Comparison of ENCODE assay signal across 8 cellular contexts in the genomic region with DNA sequence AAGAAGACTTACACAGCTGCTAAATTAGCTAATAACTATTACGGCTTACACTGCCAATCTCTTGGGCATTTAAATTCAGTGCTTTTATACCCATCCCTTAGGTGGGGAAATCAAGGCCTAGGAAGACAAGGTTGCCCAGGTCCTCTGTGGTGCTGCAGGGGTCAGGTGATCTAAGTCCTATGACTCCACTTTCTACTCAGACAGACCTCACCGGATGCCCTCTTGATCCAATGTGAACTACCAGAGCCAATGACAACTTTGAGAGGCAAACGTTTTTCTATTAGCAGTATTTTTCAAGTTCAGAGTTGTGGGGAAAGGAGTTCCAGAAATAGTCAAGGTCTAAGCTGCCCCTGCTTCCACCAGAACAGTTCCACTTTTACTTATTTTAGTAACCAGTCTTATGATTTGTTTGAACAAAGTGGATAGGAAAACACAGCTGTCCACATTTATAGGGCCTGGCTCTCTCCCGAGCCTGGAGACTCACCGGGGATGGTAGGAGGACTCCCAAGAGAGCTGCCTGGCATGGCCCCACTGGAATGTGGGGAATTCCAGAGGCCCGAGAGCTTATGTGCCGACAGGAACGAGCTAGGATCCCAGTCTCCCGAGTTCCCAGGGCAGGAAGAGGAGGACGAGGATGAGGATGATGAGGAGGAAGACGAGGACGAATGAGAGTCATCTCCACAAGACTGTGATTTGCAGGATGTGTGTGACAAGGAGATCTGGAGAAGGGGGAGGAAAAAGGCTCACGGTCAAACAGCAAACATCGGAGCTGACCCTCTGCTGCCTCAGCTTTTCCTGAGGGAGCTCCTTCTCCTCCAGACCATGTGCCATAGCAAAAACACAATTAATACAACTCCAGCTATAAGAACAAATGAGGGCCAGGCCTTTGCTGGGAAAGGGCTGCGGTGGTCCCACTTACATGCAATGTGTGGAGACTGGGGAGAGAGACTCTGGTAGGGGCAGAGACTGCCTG. TPM values are rescaled to one million over a fixed set of nuclear protein-coding genes. Genes with fewer than 3 reads are reported as not detected.
DNase-seq lines count a peak whose midpoint lies in the region; ATAC-seq and TF ChIP-seq lines count a peak whose summit lies in the region.

No MANE protein-coding gene starts in this region.

- H3K79me2 ChIP-seq in GM23338 (replicated peaks; ENCODE audit: insufficient read depth) = peaks cover 27% of the 10 kb centered on the region

- no peaks in the 10 kb centered on the region for H3K27me3 ChIP-seq in GM23338 (ENCODE audit: insufficient read depth)
- no peaks in the 10 kb centered on the region for H3K27me3 ChIP-seq in right cardiac atrium (ENCODE audit: control insufficient read depth, insufficient read depth)
- H3K27me3 ChIP-seq in stomach smooth muscle (ENCODE audit: control insufficient read depth in 1 of 2, insufficient read depth in 2 of 2, low read length in 2 of 2) = no peaks in the 10 kb centered on the region

- no peaks in the 10 kb centered on the region for H3K9me3 Mint-ChIP-seq in GM23338

- H3K27me3 Mint-ChIP-seq in GM23338 (ENCODE audit: insufficient read depth, low read depth, poor library complexity) = peaks cover 2% of the 10 kb centered on the region

- H3K4me1 ChIP-seq in GM23338 (ENCODE audit: insufficient read depth) (no peaks in the 10 kb centered on the region), right cardiac atrium (ENCODE audit: control insufficient read depth, insufficient read depth, low read length) (peaks cover 26% of the 10 kb centered on the region), stomach smooth muscle (ENCODE audit: control insufficient read depth, insufficient read depth, low read length) (peaks cover 45% of the 10 kb centered on the region)

- H3K9me2 ChIP-seq in GM23338 (ENCODE audit: insufficient read depth) = no peaks in the 10 kb centered on the region

- no peak overlapping the region for H3K4me3 Mint-ChIP-seq in GM23338

- 0 out of 2 replicates have a peak, but pooled peaks cover 14% of the 10 kb centered on the region for H3F3A ChIP-seq in GM23338 (replicated peaks; ENCODE audit: low read depth)

- H3K27ac ChIP-seq in GM23338 (ENCODE audit: low read depth) (0 out of 2 replicates have a peak overlapping the region, but pooled peaks have one; percentile 72), right cardiac atrium (ENCODE audit: low read length) (peak overlapping the region; percentile 63), stomach smooth muscle (ENCODE audit: low read length) (peak overlapping the region; percentile 75)

- peaks cover 45% of the 10 kb centered on the region for H4K20me1 ChIP-seq in GM23338 (replicated peaks; ENCODE audit: insufficient read depth)

- H3K9me3 ChIP-seq in right cardiac atrium (ENCODE audit: control insufficient read depth, low read length) (no peaks in the 10 kb centered on the region), stomach smooth muscle (ENCODE audit: control insufficient read depth in 2 of 2, low read length in 2 of 2) (no peaks in the 10 kb centered on the region)

- in situ Hi-C loops in astrocyte of the spinal cord (cut with HindIII; ENCODE audit: low sequenced_read_pairs) = no loop called here

- peak overlapping the region; percentile 29 to 51 for H3K9ac ChIP-seq in stomach smooth muscle (ENCODE audit: low read length in 2 of 2)

- H3K27ac Mint-ChIP-seq in GM23338 = peak overlapping the region; percentile 34; the same call in 1 of the 2 replicates

- peaks cover 41% of the 10 kb centered on the region for H3K36me3 Mint-ChIP-seq in GM23338 (ENCODE audit: low read depth)

- intact Hi-C loops in right cardiac atrium (cut with DNase I) = no loop called here

- TF ChIP-seq CTCF in GM23338 (conservative IDR thresholded peaks at IDR 0.05; ENCODE audit: low read depth in 2 of 2) = no peak
- no peak for TF ChIP-seq CTCF in astrocyte of the spinal cord (IDR thresholded peaks at IDR 0.05; ENCODE audit: low read depth, low read length)

- ATAC-seq in GM23338 (peak; percentile 80), right cardiac atrium (peak; percentile 48 to 77), GM21619 (IDR thresholded peaks at IDR 0.05; ENCODE audit: unreplicated experiment) (no peak)

- H2AFZ ChIP-seq in GM23338 = no peak overlapping the region

- H3K36me3 ChIP-seq in GM23338 (ENCODE audit: insufficient read depth) (peaks cover 7% of the 10 kb centered on the region), stomach smooth muscle (ENCODE audit: control insufficient read depth in 2 of 2, insufficient read depth in 2 of 2, low read length in 2 of 2) (peaks cover 12 to 26% of the 10 kb centered on the region in 2 donors)

- 24% methylated on average over 15 of the region's 15 CpGs for WGBS in right cardiac atrium

- H3K4me1 Mint-ChIP-seq in GM23338 = peaks cover 3% of the 10 kb centered on the region; the same call in 2 of the 3 replicates

- H3K4me3 ChIP-seq in GM23338 = no peak overlapping the region
- no peak overlapping the region for H3K4me3 ChIP-seq in astrocyte of the spinal cord (ENCODE audit: low read depth, low read length)
- no peak overlapping the region for H3K4me3 ChIP-seq in right cardiac atrium (ENCODE audit: low read length)
- peak overlapping the region in 1 of 2 donors; percentile 35 for H3K4me3 ChIP-seq in stomach smooth muscle (ENCODE audit: low read length in 2 of 2)

- H3K4me2 ChIP-seq in GM23338 = no peak overlapping the region

- DNase-seq in GM23338 (ENCODE audit: low spot score) (peak; percentile 35), astrocyte of the spinal cord (ENCODE audit: low read depth, low spot score) (peak; percentile 67), right cardiac atrium (peak; percentile 55 to 77 (median 70)), NCI-H2227 treated with DMSO at 0.1 percent for 48 hours (lab: John Stamatoyannopoulos, UW) (no peak), putamen (ENCODE audit: low spot score) (no peak), DMS114 treated with DMSO at 0.1 percent for 48 hours (lab: John Stamatoyannopoulos, UW; ENCODE audit: unreplicated experiment) (no peak)

TF ChIP-seq in GM23338, 12 proteins besides CTCF, POLR2A, EP300 and RAD21 (continues in another document):
- no peak for TF ChIP-seq EZH2phosphoT487 (IDR thresholded peaks at IDR 0.05; ENCODE audit: unreplicated experiment)
- TF ChIP-seq EZH2 (IDR thresholded peaks at IDR 0.05; ENCODE audit: low read depth, unreplicated experiment) = no peak
- no peak for TF ChIP-seq JUNB (IDR thresholded peaks at IDR 0.05; ENCODE audit: unreplicated experiment)
- no peak for TF ChIP-seq ZNF114 (CRISPR knock-in tag; IDR thresholded peaks at IDR 0.05)
- no peak for TF ChIP-seq ZNF331 (CRISPR knock-in tag; IDR thresholded peaks at IDR 0.05; ENCODE audit: low read depth)
- TF ChIP-seq, protein P1, sequence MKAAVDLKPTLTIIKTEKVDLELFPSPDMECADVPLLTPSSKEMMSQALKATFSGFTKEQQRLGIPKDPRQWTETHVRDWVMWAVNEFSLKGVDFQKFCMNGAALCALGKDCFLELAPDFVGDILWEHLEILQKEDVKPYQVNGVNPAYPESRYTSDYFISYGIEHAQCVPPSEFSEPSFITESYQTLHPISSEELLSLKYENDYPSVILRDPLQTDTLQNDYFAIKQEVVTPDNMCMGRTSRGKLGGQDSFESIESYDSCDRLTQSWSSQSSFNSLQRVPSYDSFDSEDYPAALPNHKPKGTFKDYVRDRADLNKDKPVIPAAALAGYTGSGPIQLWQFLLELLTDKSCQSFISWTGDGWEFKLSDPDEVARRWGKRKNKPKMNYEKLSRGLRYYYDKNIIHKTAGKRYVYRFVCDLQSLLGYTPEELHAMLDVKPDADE (IDR thresholded peaks at IDR 0.05) = no peak
- no peak for TF ChIP-seq POLR2AphosphoS5 (IDR thresholded peaks at IDR 0.05; ENCODE audit: low read depth)
- TF ChIP-seq STAT1 (IDR thresholded peaks at IDR 0.05; ENCODE audit: unreplicated experiment) = no peak

RNA-seq across cellular contexts. Expression of a gene that starts 16.7 kb away (rescaled TPM):
- 46.9 and 58.6 TPM in 2 replicates for total RNA-seq in GM23338 (2014; rRNA removed; shearing (Covaris generic))
- polyA plus RNA-seq in GM23338 (2016; fragmentation: Nextera tagmentation; extraction: Ambion mirVana) (44.4 and 46.1 TPM in 2 replicates), right cardiac atrium (41.8 TPM)
- total RNA-seq in right cardiac atrium = 10 to 100 TPM; 24.9 to 34.2 (median 27.7) TPM

RNA-seq across cellular contexts. Expression of a gene that starts 20.9 kb away (rescaled TPM):
- total RNA-seq in GM23338 (2014; rRNA removed; shearing (Covaris generic)) = 115 and 139 TPM in 2 replicates
- 67.1 and 73.4 TPM in 2 replicates for polyA plus RNA-seq in GM23338 (2016; fragmentation: Nextera tagmentation; extraction: Ambion mirVana)
- 10 to 100 TPM; 36.0 to 43.5 (median 40.3) TPM for total RNA-seq in right cardiac atrium
- 30.5 TPM for polyA plus RNA-seq in right cardiac atrium

RNA-seq across cellular contexts. Expression of a gene that starts 28.0 kb away (rescaled TPM):
- 4.9 and 11.1 TPM in 2 replicates for total RNA-seq in GM23338 (2014; rRNA removed; shearing (Covaris generic))
- polyA plus RNA-seq in GM23338 (2016; fragmentation: Nextera tagmentation; extraction: Ambion mirVana) = 2.2 and 2.8 TPM in 2 replicates
- 1 to 10 TPM; 3.1 to 4.5 (median 3.9) TPM for total RNA-seq in right cardiac atrium
- 1.4 TPM for polyA plus RNA-seq in right cardiac atrium

RNA-seq across cellular contexts. Expression of a gene that starts 40.3 kb away (rescaled TPM):
- 73.0 and 94.7 TPM in 2 replicates for total RNA-seq in GM23338 (2014; rRNA removed; shearing (Covaris generic))
- polyA plus RNA-seq in GM23338 (2016; fragmentation: Nextera tagmentation; extraction: Ambion mirVana) = 128 TPM in 2 replicates
- total RNA-seq in right cardiac atrium = 10 to 100 TPM; 35.0 to 71.5 (median 47.0) TPM
- polyA plus RNA-seq in right cardiac atrium = 61.9 TPM

RNA-seq across cellular contexts. Expression of a gene that starts 54.3 kb away (rescaled TPM):
- total RNA-seq in GM23338 (2014; rRNA removed; shearing (Covaris generic)) = 130 and 142 TPM in 2 replicates
- polyA plus RNA-seq in GM23338 (2016; fragmentation: Nextera tagmentation; extraction: Ambion mirVana) = 74.4 and 77.2 TPM in 2 replicates
- total RNA-seq in right cardiac atrium = 100 to 1,000 TPM in 1 of 4 donors, 10 to 100 TPM in 3; 64.4 to 102 (median 74.0) TPM
- 84.6 TPM for polyA plus RNA-seq in right cardiac atrium

Comparison
In these comparisons a context has a peak if more than half of its experiments do, and no peak if none do; other contexts are left out.
1. DNase-seq: peak in GM23338 (single experiment), astrocyte of the spinal cord (single experiment) and right cardiac atrium (3 of 3); none in NCI-H2227 treated with DMSO at 0.1 percent for 48 hours (single experiment), putamen (single experiment) and DMS114 treated with DMSO at 0.1 percent for 48 hours (single experiment).
2. Peak in every context shown above with its lines, with median percentiles within 50 percentile points of each other: H3K27ac ChIP-seq.